Comparison of ENCODE assay signal across 8 cellular contexts in genomic region chr19:3034845-3035541, GRCh38. TPM values are rescaled to one million over a fixed set of nuclear protein-coding genes. Genes with fewer than 3 reads are reported as not detected.
DNase-seq lines count a peak whose midpoint lies in the region; ATAC-seq and TF ChIP-seq lines count a peak whose summit lies in the region.

No MANE protein-coding gene starts in this region.

- CTCF ChIA-PET in activated B cell treated with CpG ODN at 0.5 μM for 24 hours (lab: Charles Lee): interaction anchor here (1.2 to 1.5 kb wide), 3 partner anchors 70 to 83 kb away, joined by 3 to 4 read pairs (median 3); no protein-coding TSS in a partner anchor

- H3K4me1 Mint-ChIP-seq in activated B cell treated with CpG ODN at 0.5 μM for 24 hours (peaks cover 20% of the 10 kb centered on the region), neural crest cell (peaks cover 24% of the 10 kb centered on the region)

- ATAC-seq in activated B cell treated with CpG ODN at 0.5 μM for 24 hours (ENCODE audit: low read depth): no peak
- peak; percentile 46 for ATAC-seq in esophagus mucosa
- no peak for ATAC-seq in GM18861 (IDR thresholded peaks at IDR 0.05; ENCODE audit: unreplicated experiment)
- no peak for ATAC-seq in activated CD4-positive, CD25-positive, alpha-beta regulatory T cell treated with anti-CD3 and anti-CD28 coated beads, Interleukin-2, amount 50 U/mL, for 24 hours

- POLR2A ChIA-PET in activated B cell treated with CpG ODN at 0.5 μM for 24 hours (lab: Charles Lee): interaction anchor here (0.6 to 3.2 kb wide), 20 partner anchors 8 to 1442 kb away, joined by 3 to 28 read pairs (median 5); partner anchors contain the start of genes APBA3, GADD45B, GNA11 and MRPL54

- H3K27ac Mint-ChIP-seq in activated B cell treated with CpG ODN at 0.5 μM for 24 hours (peak overlapping the region; percentile 88), neural crest cell (ENCODE audit: unreplicated experiment) (no peak overlapping the region)

- H3K27me3 Mint-ChIP-seq in activated B cell treated with CpG ODN at 0.5 μM for 24 hours (peaks cover 14% of the 10 kb centered on the region), neural crest cell (ENCODE audit: low read depth) (peaks cover 92% of the 10 kb centered on the region)

- H3K36me3 Mint-ChIP-seq in activated B cell treated with CpG ODN at 0.5 μM for 24 hours (ENCODE audit: low read depth): no peaks in the 10 kb centered on the region
- H3K36me3 Mint-ChIP-seq in neural crest cell (ENCODE audit: low read depth): no peaks in the 10 kb centered on the region

- TF ChIP-seq CTCF in activated B cell treated with CpG ODN at 0.5 μM for 24 hours (IDR thresholded peaks at IDR 0.05): no peak
- no peak for TF ChIP-seq CTCF in neural crest cell (conservative IDR thresholded peaks at IDR 0.05)

- peak overlapping the region; percentile 90 for H3K4me3 Mint-ChIP-seq in activated B cell treated with CpG ODN at 0.5 μM for 24 hours
- H3K4me3 Mint-ChIP-seq in neural crest cell: peak overlapping the region; percentile 87

- intact Hi-C loops in activated B cell treated with CpG ODN at 0.5 μM for 24 hours (cut with micrococcal nuclease): loop anchor here (1.0 to 2.0 kb wide), 3 partner anchors 26 to 85 kb away; partner anchors contain the start of gene TLE6

- DNase-seq in Daoy (ENCODE audit: low read depth): peak; percentile 67
- DNase-seq in HT1080 (ENCODE audit: low read depth): peak; percentile 24
- no peak for DNase-seq in activated B cell treated with CpG ODN at 0.5 μM for 24 hours
- DNase-seq in neural crest cell (ENCODE audit: low read depth, low spot score): no peak
- DNase-seq in GM19240 (ENCODE audit: insufficient read length, low spot score): no peak

- H3K9me3 Mint-ChIP-seq in activated B cell treated with CpG ODN at 0.5 μM for 24 hours: no peaks in the 10 kb centered on the region
- H3K9me3 Mint-ChIP-seq in neural crest cell: no peaks in the 10 kb centered on the region

RNA-seq across cellular contexts. Expression of gene TLE2, which starts 5.9 kb away (rescaled TPM):
- total RNA-seq in Daoy (2014; rRNA removed; shearing (Covaris generic)): 0.03 and 1.5 TPM in 2 replicates
- 1.1 TPM in 1 of 2 replicates, not detected in the other for total RNA-seq in HT1080 (2014; rRNA removed; shearing (Covaris generic))
- 0.58 and 7.6 TPM in 2 replicates for polyA plus RNA-seq in HT1080 (2015; cell fraction: cytosol; rRNA removed)
- polyA plus RNA-seq in HT1080 (2015; cell fraction: nucleus; rRNA removed): 1.5 and 3.1 TPM in 2 replicates
- total RNA-seq in activated B cell treated with CpG ODN at 0.5 μM for 24 hours (0.58 and 0.66 TPM in 2 replicates), esophagus mucosa (6.3 TPM), neural crest cell (0.73 and 1.4 TPM in 2 replicates)

RNA-seq across cellular contexts. Expression of gene TLE5, which starts 27.3 kb away (rescaled TPM):
- total RNA-seq in Daoy (2014; rRNA removed; shearing (Covaris generic)): 147 and 186 TPM in 2 replicates
- total RNA-seq in HT1080 (2014; rRNA removed; shearing (Covaris generic)): 244 and 289 TPM in 2 replicates
- polyA plus RNA-seq in HT1080 (2015; cell fraction: cytosol; rRNA removed): 246 and 308 TPM in 2 replicates
- 235 and 261 TPM in 2 replicates for polyA plus RNA-seq in HT1080 (2015; cell fraction: nucleus; rRNA removed)
- total RNA-seq in activated B cell treated with CpG ODN at 0.5 μM for 24 hours (323 TPM in 2 replicates), esophagus mucosa (238 TPM), neural crest cell (244 and 247 TPM in 2 replicates)

RNA-seq across cellular contexts. Expression of gene TLE6, which starts 57.6 kb away (rescaled TPM):
- total RNA-seq in Daoy (2014; rRNA removed; shearing (Covaris generic)): 0.69 and 12.3 TPM in 2 replicates
- total RNA-seq in HT1080 (2014; rRNA removed; shearing (Covaris generic)): not detected in 2 replicates
- polyA plus RNA-seq in HT1080 (2015; cell fraction: cytosol; rRNA removed): 0.11 and 0.41 TPM in 2 replicates
- polyA plus RNA-seq in HT1080 (2015; cell fraction: nucleus; rRNA removed): 3.0 TPM in 1 of 2 replicates, not detected in the other
- total RNA-seq in activated B cell treated with CpG ODN at 0.5 μM for 24 hours: 0.42 and 0.93 TPM in 2 replicates
- total RNA-seq in esophagus mucosa: 0.40 TPM
- 0.44 TPM in 1 of 2 replicates, not detected in the other for total RNA-seq in neural crest cell

RNA-seq across cellular contexts. Expression of gene GNA11, which starts 59.2 kb away (rescaled TPM):
- 35.6 and 46.2 TPM in 2 replicates for total RNA-seq in Daoy (2014; rRNA removed; shearing (Covaris generic))
- total RNA-seq in HT1080 (2014; rRNA removed; shearing (Covaris generic)): 55.6 and 60.3 TPM in 2 replicates
- polyA plus RNA-seq in HT1080 (2015; cell fraction: cytosol; rRNA removed): 43.2 and 43.9 TPM in 2 replicates
- 34.2 and 36.8 TPM in 2 replicates for polyA plus RNA-seq in HT1080 (2015; cell fraction: nucleus; rRNA removed)
- total RNA-seq in activated B cell treated with CpG ODN at 0.5 μM for 24 hours (3.1 and 3.9 TPM in 2 replicates), esophagus mucosa (24.2 TPM), neural crest cell (40.6 and 42.5 TPM in 2 replicates)

Comparison
In these comparisons a context has a peak if more than half of its experiments do, and no peak if none do; other contexts are left out.
1. DNase-seq: peak in Daoy (single experiment) and HT1080 (single experiment); none in activated B cell treated with CpG ODN at 0.5 μM for 24 hours (single experiment), neural crest cell (single experiment) and GM19240 (single experiment).